8 cellular contexts compared by ENCODE assay signal in genomic region chr7:47254081-47255006, GRCh38.
A peak's percentile ranks its signal among the peaks of the same experiment; 100 is the strongest.
DNase-seq lines count a peak whose midpoint lies in the region; ATAC-seq and TF ChIP-seq lines count a peak whose summit lies in the region.

No MANE protein-coding gene starts in this region.

- peak; percentile 49 for TF ChIP-seq CTCF in BJ (IDR thresholded peaks at IDR 0.05; ENCODE audit: insufficient read depth, low read depth, low read length)
- peak; percentile 64 for TF ChIP-seq CTCF in fibroblast of villous mesenchyme (IDR thresholded peaks at IDR 0.05; ENCODE audit: insufficient read depth, low read depth, low read length)
- peak; percentile 97 to 99 (median 98) for TF ChIP-seq CTCF in nephron (IDR thresholded peaks at IDR 0.05; ENCODE audit: unreplicated experiment in 3 of 3)
- peak; percentile 83 to 97 for TF ChIP-seq CTCF in suprapubic skin (IDR thresholded peaks at IDR 0.05)

- ATAC-seq in GM18909 (IDR thresholded peaks at IDR 0.05; ENCODE audit: poor library complexity, unreplicated experiment) (peak; percentile 82), HG03108 (IDR thresholded peaks at IDR 0.05; ENCODE audit: unreplicated experiment) (peak; percentile 88)

- H3K9me3 ChIP-seq in suprapubic skin, result no peaks in the 10 kb centered on the region

- no peak for TF ChIP-seq POLR2A in suprapubic skin (IDR thresholded peaks at IDR 0.05)

- POLR2A ChIA-PET in BJ (lab: Charles Lee), result no interaction called here

- H3K27me3 Mint-ChIP-seq in activated T-helper 1 cell treated with anti-CD3 and anti-CD28 coated beads, Interleukin-12 subunit alpha, Interleukin-12 subunit beta, Interleukin-2, Interleukin-4 antibody, amounts not matched to agents 30 ng/mL and 10 ng/mL and 1 ng/mL, durations not matched to agents 14 hours and 24 hours and 36 hours (ENCODE audit: insufficient read depth), result peaks cover 15% of the 10 kb centered on the region
- peaks cover 15% of the 10 kb centered on the region for H3K27me3 Mint-ChIP-seq in nephron (ENCODE audit: low read depth)

- DNase-seq in BJ (ENCODE audit: low read depth) (no peak), NCI-H774 (lab: John Stamatoyannopoulos, UW) (peak; percentile 65), fibroblast of villous mesenchyme (ENCODE audit: low read depth) (peak; percentile 68), suprapubic skin (ENCODE audit: low spot score in 2 of 2) (peak; percentile 88 to 90)
- peak; percentile 37 for DNase-seq in activated T-helper 1 cell treated with anti-CD3 and anti-CD28 coated beads, Interleukin-12 subunit alpha, Interleukin-12 subunit beta, Interleukin-2, Interleukin-4 antibody, amounts not matched to agents 30 ng/mL and 10 ng/mL and 1 ng/mL, durations not matched to agents 14 hours and 24 hours and 36 hours (ENCODE audit: low spot score)

- no peaks in the 10 kb centered on the region for H3K36me3 Mint-ChIP-seq in activated T-helper 1 cell treated with anti-CD3 and anti-CD28 coated beads, Interleukin-12 subunit alpha, Interleukin-12 subunit beta, Interleukin-2, Interleukin-4 antibody, amounts not matched to agents 30 ng/mL and 10 ng/mL and 1 ng/mL, durations not matched to agents 14 hours and 24 hours and 36 hours (ENCODE audit: low read depth)
- peaks cover 4% of the 10 kb centered on the region for H3K36me3 Mint-ChIP-seq in nephron (ENCODE audit: low read depth)

- H3K27ac Mint-ChIP-seq in activated T-helper 1 cell treated with anti-CD3 and anti-CD28 coated beads, Interleukin-12 subunit alpha, Interleukin-12 subunit beta, Interleukin-2, Interleukin-4 antibody, amounts not matched to agents 30 ng/mL and 10 ng/mL and 1 ng/mL, durations not matched to agents 14 hours and 24 hours and 36 hours, result no peak overlapping the region
- peak overlapping the region; percentile 42 to 72 (median 61) for H3K27ac Mint-ChIP-seq in nephron

- peaks cover 24% of the 10 kb centered on the region for H3K4me1 ChIP-seq in suprapubic skin

- peak overlapping the region; percentile 87 for H3K27ac ChIP-seq in suprapubic skin

- CTCF ChIA-PET in BJ (lab: Yijun Ruan, JAX), result interaction anchor here (0.6 to 3.0 kb wide), 20 partner anchors 9 to 1364 kb away, joined by 3 to 25 read pairs (median 4); partner anchors contain the start of gene IGFBP3

- TF ChIP-seq EP300 in suprapubic skin (IDR thresholded peaks at IDR 0.05), result no peak

- H3K9me3 Mint-ChIP-seq in activated T-helper 1 cell treated with anti-CD3 and anti-CD28 coated beads, Interleukin-12 subunit alpha, Interleukin-12 subunit beta, Interleukin-2, Interleukin-4 antibody, amounts not matched to agents 30 ng/mL and 10 ng/mL and 1 ng/mL, durations not matched to agents 14 hours and 24 hours and 36 hours, result no peaks in the 10 kb centered on the region
- peaks cover 8% of the 10 kb centered on the region for H3K9me3 Mint-ChIP-seq in nephron

- H3K4me3 Mint-ChIP-seq in activated T-helper 1 cell treated with anti-CD3 and anti-CD28 coated beads, Interleukin-12 subunit alpha, Interleukin-12 subunit beta, Interleukin-2, Interleukin-4 antibody, amounts not matched to agents 30 ng/mL and 10 ng/mL and 1 ng/mL, durations not matched to agents 14 hours and 24 hours and 36 hours, result peak overlapping the region; percentile 50
- H3K4me3 Mint-ChIP-seq in nephron, result peak overlapping the region; percentile 81 to 88 (median 87)

- no peaks in the 10 kb centered on the region for H3K36me3 ChIP-seq in BJ (ENCODE audit: control insufficient read depth, insufficient read depth, low read length)
- no peaks in the 10 kb centered on the region for H3K36me3 ChIP-seq in suprapubic skin

- H3K27me3 ChIP-seq in BJ (ENCODE audit: control insufficient read depth, insufficient read depth, low read length) (no peaks in the 10 kb centered on the region), suprapubic skin (no peaks in the 10 kb centered on the region)

- WGBS in suprapubic skin, result 6% methylated on average over 42 of the region's 66 CpGs

- H3K4me3 ChIP-seq in BJ (ENCODE audit: low read depth, low read length), result peak overlapping the region; percentile 57
- H3K4me3 ChIP-seq in fibroblast of villous mesenchyme (ENCODE audit: low read depth, low read length), result peak overlapping the region; percentile 63
- peak overlapping the region; percentile 58 for H3K4me3 ChIP-seq in suprapubic skin

- intact Hi-C loops in activated T-helper 1 cell treated with anti-CD3 and anti-CD28 coated beads, Interleukin-12 subunit alpha, Interleukin-12 subunit beta, Interleukin-2, Interleukin-4 antibody, amounts not matched to agents 30 ng/mL and 10 ng/mL and 1 ng/mL, durations not matched to agents 14 hours and 24 hours and 36 hours (cut with micrococcal nuclease), result loop anchor here (2.0 kb wide), 1 partner anchor 1338 kb away; no protein-coding TSS in a partner anchor

- no peaks in the 10 kb centered on the region for H3K4me1 Mint-ChIP-seq in activated T-helper 1 cell treated with anti-CD3 and anti-CD28 coated beads, Interleukin-12 subunit alpha, Interleukin-12 subunit beta, Interleukin-2, Interleukin-4 antibody, amounts not matched to agents 30 ng/mL and 10 ng/mL and 1 ng/mL, durations not matched to agents 14 hours and 24 hours and 36 hours (ENCODE audit: low read depth)
- peaks cover 4% of the 10 kb centered on the region for H3K4me1 Mint-ChIP-seq in nephron
